Comparison of ENCODE assay signal across 1 cellular context in the genomic region with DNA sequence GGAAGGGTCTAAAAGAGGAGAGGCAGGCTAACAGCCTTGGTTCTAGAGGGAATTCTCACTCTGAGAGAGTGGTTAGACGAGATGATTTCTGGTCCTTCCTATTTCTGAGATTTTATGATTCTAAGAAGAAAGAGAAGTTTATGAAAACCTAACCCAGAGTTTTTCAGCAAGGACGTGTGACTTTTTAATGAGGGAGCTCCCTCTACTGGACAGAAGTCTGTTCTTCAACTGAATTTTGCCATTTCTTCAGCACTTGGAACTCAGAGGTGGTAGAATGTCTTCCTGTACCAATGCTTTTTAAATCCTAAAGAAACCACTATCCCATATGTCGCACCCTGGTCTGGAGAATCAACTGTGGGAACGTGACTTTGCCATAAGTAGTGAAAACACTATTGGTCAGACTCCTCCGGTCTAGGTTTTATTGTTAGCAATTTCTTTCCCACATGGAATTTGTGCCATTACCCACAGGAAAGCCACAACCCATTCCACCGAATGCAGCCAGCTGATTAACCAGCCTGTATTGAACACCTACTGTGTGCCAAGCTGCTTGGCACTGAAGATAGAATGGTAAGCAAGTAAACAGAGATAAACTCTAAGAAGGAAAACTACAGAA.
TF ChIP-seq lines count a peak whose summit lies in the region.

No MANE protein-coding gene starts in this region.

TF ChIP-seq in GM12878, 131 proteins besides CTCF, POLR2A, EP300 and RAD21 (continued from another document):
- TF ChIP-seq REST (IDR thresholded peaks at IDR 0.05; ENCODE audit: low read depth, low read length): no peak
